ENCODE assay signal across 14 cellular contexts in the genomic region with DNA sequence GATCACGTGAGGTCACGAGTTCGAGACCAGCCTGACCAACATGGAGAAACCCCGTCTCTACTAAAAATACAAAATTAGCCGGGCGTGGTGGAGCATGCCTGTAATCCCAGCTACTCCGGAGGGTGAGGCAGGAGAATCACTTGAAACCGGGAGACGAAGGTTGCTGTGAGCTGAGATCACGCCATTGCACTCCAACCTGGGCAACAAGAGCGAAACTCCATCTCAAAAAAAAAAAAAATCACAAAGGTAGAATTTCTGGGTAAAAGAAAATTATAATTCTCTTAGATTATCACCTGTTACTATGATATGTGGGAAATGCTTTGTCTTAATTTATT. TPM values are rescaled to one million over a fixed set of nuclear protein-coding genes. Genes with fewer than 3 reads are reported as not detected.
"Had no signal": no experiment of that assay in that cellular context is flagged by ENCODE, and none has a peak within 500 bp of the region (broad histone marks: within the 10 kb centered on the region; RNA-seq: fewer than 3 reads in every experiment).

No MANE protein-coding gene starts in this region.

RNA-seq across cellular contexts. Expression of a gene that starts 3.4 kb away (rescaled TPM):
- total RNA-seq: activated B cell treated with CpG ODN at 0.5 μM for 24 hours; activated CD4-positive, alpha-beta memory T cell treated with anti-CD3 and anti-CD28 coated beads for 36 hours; activated CD4-positive, alpha-beta memory T cell treated with anti-CD3 and anti-CD28 coated beads, Interleukin-2, amount 10 ng/mL, durations not matched to agents 7 days and 5 days; activated CD4-positive, alpha-beta T cell treated with anti-CD3 and anti-CD28 coated beads for 36 hours; activated CD4-positive, alpha-beta T cell treated with anti-CD3 and anti-CD28 coated beads, Interleukin-2, amount 10 ng/mL, durations not matched to agents 24 days and 14 days; activated CD4-positive, alpha-beta T cell treated with anti-CD3 and anti-CD28 coated beads, Interleukin-2, amount 10 ng/mL, durations not matched to agents 7 days and 5 days; activated CD8-positive, alpha-beta memory T cell treated with anti-CD3 and anti-CD28 coated beads for 36 hours; activated CD8-positive, alpha-beta memory T cell treated with anti-CD3 and anti-CD28 coated beads, Interleukin-2, amount 10 ng/mL, durations not matched to agents 7 days and 5 days; activated CD8-positive, alpha-beta T cell treated with anti-CD3 and anti-CD28 coated beads for 36 hours; activated CD8-positive, alpha-beta T cell treated with anti-CD3 and anti-CD28 coated beads, Interleukin-2, amount 10 ng/mL, durations not matched to agents 7 days and 5 days; T-helper 1 cell treated with Interleukin-12 subunit alpha and Interleukin-12 subunit beta and Interleukin-4 antibody, amounts not matched to agents 30 ng/mL and 1 ng/mL, for 36 hours; T-helper 17 cell; T-helper 2 cell treated with Interferon-gamma antibody and Interleukin-4, amounts not matched to agents 100 ng/mL and 5 ng/mL, for 36 hours; WTC11 had no signal
